Comparison of ENCODE assay signal across 17 cellular contexts in genomic region chr6:97866616-97867015, GRCh38.
DNase-seq lines count a peak whose midpoint lies in the region; ATAC-seq and TF ChIP-seq lines count a peak whose summit lies in the region.
"Had no signal": no experiment of that assay in that cellular context is flagged by ENCODE, and none has a peak within 500 bp of the region (broad histone marks: within the 10 kb centered on the region; RNA-seq: fewer than 3 reads in every experiment).

No MANE protein-coding gene starts in this region.

- no peak overlapping the region for H3K4me2 ChIP-seq in GM23338
- H3K4me2 ChIP-seq: A549; BLaER1 treated with 17β-estradiol and CSF1 and Interleukin-3, amounts not matched to agents 10 nM and 100 nM had no signal

- no peaks in the 10 kb centered on the region for H3K9me3 ChIP-seq in right atrium auricular region
- H3K9me3 ChIP-seq: A549; BLaER1 treated with 17β-estradiol and CSF1 and Interleukin-3, amounts not matched to agents 10 nM and 100 nM; Caco-2 had no signal

- no peak overlapping the region for H3K4me3 ChIP-seq in GM23338
- H3K4me3 ChIP-seq in epithelial cell of esophagus (ENCODE audit: low read length) = no peak overlapping the region
- H3K4me3 ChIP-seq in right atrium auricular region = no peak overlapping the region
- H3K4me3 ChIP-seq: A549; BLaER1 treated with 17β-estradiol and CSF1 and Interleukin-3, amounts not matched to agents 10 nM and 100 nM had no signal

- H4K20me1 ChIP-seq in GM23338 (replicated peaks; ENCODE audit: insufficient read depth) = no peaks in the 10 kb centered on the region
- H4K20me1 ChIP-seq: BLaER1 treated with 17β-estradiol and CSF1 and Interleukin-3, amounts not matched to agents 10 nM and 100 nM had no signal

- peaks cover 18% of the 10 kb centered on the region for H3K4me1 Mint-ChIP-seq in GM23338
- H3K4me1 Mint-ChIP-seq in activated naive CD8-positive, alpha-beta T cell treated with anti-CD3 and anti-CD28 coated beads, Interleukin-2, amount 50 U/mL, for 24 hours = no peaks in the 10 kb centered on the region
- H3K4me1 Mint-ChIP-seq: B cell had no signal

- H3K27me3 ChIP-seq in GM23338 (ENCODE audit: insufficient read depth) = no peaks in the 10 kb centered on the region
- H3K27me3 ChIP-seq in foreskin keratinocyte = no peaks in the 10 kb centered on the region
- no peaks in the 10 kb centered on the region for H3K27me3 ChIP-seq in right atrium auricular region
- H3K27me3 ChIP-seq: BLaER1 treated with 17β-estradiol and CSF1 and Interleukin-3, amounts not matched to agents 10 nM and 100 nM had no signal

- H3K4me1 ChIP-seq in GM23338 (ENCODE audit: insufficient read depth) (peaks cover 28% of the 10 kb centered on the region), foreskin keratinocyte (peaks cover 17% of the 10 kb centered on the region), right atrium auricular region (no peaks in the 10 kb centered on the region)
- H3K4me1 ChIP-seq: A549; BLaER1 treated with 17β-estradiol and CSF1 and Interleukin-3, amounts not matched to agents 10 nM and 100 nM; Caco-2 had no signal

- no peaks in the 10 kb centered on the region for H3K79me2 ChIP-seq in GM23338 (replicated peaks; ENCODE audit: insufficient read depth)

- TF ChIP-seq CTCF in GM23338 (conservative IDR thresholded peaks at IDR 0.05; ENCODE audit: low read depth in 2 of 2) (no peak), epithelial cell of esophagus (IDR thresholded peaks at IDR 0.05; ENCODE audit: insufficient read depth, low read depth, low read length, missing control alignments) (no peak), foreskin keratinocyte (conservative IDR thresholded peaks at IDR 0.05) (no peak), right atrium auricular region (IDR thresholded peaks at IDR 0.05) (no peak)

- H3K36me3 ChIP-seq in GM23338 (ENCODE audit: insufficient read depth) = no peaks in the 10 kb centered on the region
- H3K36me3 ChIP-seq in right atrium auricular region = no peaks in the 10 kb centered on the region
- H3K36me3 ChIP-seq: BLaER1 treated with 17β-estradiol and CSF1 and Interleukin-3, amounts not matched to agents 10 nM and 100 nM had no signal

- peaks cover 4% of the 10 kb centered on the region; the same call in 2 of the 3 replicates for H3K36me3 Mint-ChIP-seq in GM23338 (ENCODE audit: low read depth)
- H3K36me3 Mint-ChIP-seq in activated naive CD8-positive, alpha-beta T cell treated with anti-CD3 and anti-CD28 coated beads, Interleukin-2, amount 50 U/mL, for 24 hours (ENCODE audit: low read depth) = no peaks in the 10 kb centered on the region
- H3K36me3 Mint-ChIP-seq: CD8-positive, alpha-beta T cell had no signal

- H3F3A ChIP-seq in GM23338 (replicated peaks; ENCODE audit: low read depth) = no peaks in the 10 kb centered on the region

- H3K9me2 ChIP-seq in GM23338 (ENCODE audit: insufficient read depth) = no peaks in the 10 kb centered on the region

- no peaks in the 10 kb centered on the region for H3K27me3 Mint-ChIP-seq in GM23338 (ENCODE audit: insufficient read depth, low read depth, poor library complexity)
- H3K27me3 Mint-ChIP-seq in activated naive CD8-positive, alpha-beta T cell treated with anti-CD3 and anti-CD28 coated beads, Interleukin-2, amount 50 U/mL, for 24 hours = no peaks in the 10 kb centered on the region
- H3K27me3 Mint-ChIP-seq: B cell; CD4-positive, alpha-beta T cell had no signal

- no peak overlapping the region for H3K4me3 Mint-ChIP-seq in GM23338
- H3K4me3 Mint-ChIP-seq in activated naive CD8-positive, alpha-beta T cell treated with anti-CD3 and anti-CD28 coated beads, Interleukin-2, amount 50 U/mL, for 24 hours = no peak overlapping the region
- H3K4me3 Mint-ChIP-seq: B cell; CD4-positive, alpha-beta T cell; CD8-positive, alpha-beta T cell had no signal

- no peak for DNase-seq in GM23338 (ENCODE audit: low spot score)
- peak; percentile 57 for DNase-seq in epithelial cell of esophagus (ENCODE audit: low read depth)
- peak; percentile 49 to 71 for DNase-seq in foreskin keratinocyte
- no peak for DNase-seq in activated naive CD8-positive, alpha-beta T cell treated with anti-CD3 and anti-CD28 coated beads, Interleukin-2, amount 50 U/mL, for 24 hours
- no peak for DNase-seq in right atrium auricular region (ENCODE audit: low spot score)
- DNase-seq: AML-193; Caco-2; Calu3; CD4-positive, alpha-beta T cell; CD8-positive, alpha-beta T cell; DMS79 treated with DMSO at 0.1 percent for 48 hours; GF-D8 had no signal

- peaks cover 4% of the 10 kb centered on the region; the same call in 1 of the 3 replicates for H3K9me3 Mint-ChIP-seq in GM23338
- H3K9me3 Mint-ChIP-seq in activated naive CD8-positive, alpha-beta T cell treated with anti-CD3 and anti-CD28 coated beads, Interleukin-2, amount 50 U/mL, for 24 hours = no peaks in the 10 kb centered on the region
- H3K9me3 Mint-ChIP-seq: CD4-positive, alpha-beta T cell; CD8-positive, alpha-beta T cell had no signal

- H2AFZ ChIP-seq in GM23338 = no peak overlapping the region

- no peak overlapping the region for H3K27ac Mint-ChIP-seq in GM23338
- H3K27ac Mint-ChIP-seq in activated naive CD8-positive, alpha-beta T cell treated with anti-CD3 and anti-CD28 coated beads, Interleukin-2, amount 50 U/mL, for 24 hours = no peak overlapping the region
- H3K27ac Mint-ChIP-seq: B cell; CD4-positive, alpha-beta T cell; CD8-positive, alpha-beta T cell had no signal

- ATAC-seq in GM23338 (no peak), foreskin keratinocyte (peak; percentile 35)
- no peak for ATAC-seq in activated naive CD8-positive, alpha-beta T cell treated with anti-CD3 and anti-CD28 coated beads, Interleukin-2, amount 50 U/mL, for 24 hours
- ATAC-seq: A549; CD8-positive, alpha-beta T cell had no signal

- H3K27ac ChIP-seq in GM23338 (ENCODE audit: low read depth) = peak overlapping the region; percentile 24; the same call in 1 of the 2 replicates
- no peak overlapping the region for H3K27ac ChIP-seq in foreskin keratinocyte
- H3K27ac ChIP-seq in right atrium auricular region = no peak overlapping the region
- H3K27ac ChIP-seq: 22Rv1; A549; BLaER1 treated with 17β-estradiol and CSF1 and Interleukin-3, amounts not matched to agents 10 nM and 100 nM; C4-2B had no signal

TF ChIP-seq in GM23338, 12 proteins besides CTCF, POLR2A, EP300 and RAD21 (continues in another document):
- no peak for TF ChIP-seq CREB1 (CRISPR knock-in tag; IDR thresholded peaks at IDR 0.05; ENCODE audit: low read depth)
- no peak for TF ChIP-seq ZNF114 (CRISPR knock-in tag; IDR thresholded peaks at IDR 0.05)
- no peak for TF ChIP-seq ZNF462 (CRISPR knock-in tag; IDR thresholded peaks at IDR 0.05)
- TF ChIP-seq EZH2phosphoT487 (IDR thresholded peaks at IDR 0.05; ENCODE audit: unreplicated experiment) = no peak
- TF ChIP-seq NANOG (IDR thresholded peaks at IDR 0.05; ENCODE audit: borderline replicate concordance) = no peak

Comparison
In these comparisons a context has a peak if more than half of its experiments do, and no peak if none do; other contexts are left out.
1. DNase-seq: peak in epithelial cell of esophagus (single experiment) and foreskin keratinocyte (2 of 2); none in GM23338 (single experiment), activated naive CD8-positive, alpha-beta T cell treated with anti-CD3 and anti-CD28 coated beads, Interleukin-2, amount 50 U/mL, for 24 hours (single experiment) and right atrium auricular region (single experiment).